26 cellular contexts compared by ENCODE assay signal in the genomic region with DNA sequence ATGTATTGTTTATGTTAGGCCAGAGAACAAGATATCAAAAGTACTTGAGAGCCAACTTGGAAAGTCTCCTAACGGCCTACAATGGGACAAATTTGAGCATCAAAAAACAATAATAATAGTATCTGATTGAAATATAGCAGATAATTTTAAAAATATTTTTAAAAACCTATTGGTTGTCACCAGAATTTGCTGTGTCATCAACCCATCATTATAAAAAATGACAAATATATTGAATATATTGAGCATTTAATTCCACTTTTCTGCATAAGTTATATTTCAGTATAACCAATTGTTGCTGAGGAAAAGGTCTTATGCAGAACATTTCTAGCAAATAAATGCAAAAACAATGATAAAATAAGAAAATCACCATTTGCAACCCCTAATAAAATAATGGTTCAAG.
"Had no signal": no experiment of that assay in that cellular context is flagged by ENCODE, and none has a peak within 500 bp of the region (broad histone marks: within the 10 kb centered on the region; RNA-seq: fewer than 3 reads in every experiment).

No MANE protein-coding gene starts in this region.

- DNase-seq: naive thymus-derived CD8-positive, alpha-beta T cell; nephron progenitor cell; nucleus accumbens; posterior cingulate gyrus; psoas muscle; right cardiac atrium; sigmoid colon; small intestine; stimulated activated CD4-positive, alpha-beta T cell treated with anti-CD3 and anti-CD28 coated beads, Interleukin-15, amount 100 ng/mL, for 24 hours; stimulated activated CD4-positive, alpha-beta T cell treated with anti-CD3 and anti-CD28 coated beads, Interleukin-2, amount 100 ng/mL, for 24 hours; stimulated activated CD4-positive, alpha-beta T cell treated with anti-CD3 and anti-CD28 coated beads, Interleukin-2, amount 100 ng/mL, for 48 hours; stimulated activated CD4-positive, alpha-beta T cell treated with anti-CD3 and anti-CD28 coated beads, Interleukin-4, amount 100 ng/mL, for 24 hours; stimulated activated naive B cell treated with anti-CD40 and anti-IgM and Interleukin-4, amounts not matched to agents 10 μg/mL and 1 μg/mL and 100 μg/mL, for 72 hours; stimulated activated naive CD4-positive, alpha-beta T cell treated with Interleukin-2 at 50 U/mL for 16 hours; stomach; thyroid gland; trophoblast cell; upper lobe of left lung had no signal

- H3K27ac ChIP-seq: neutrophil, parathyroid adenoma, psoas muscle, sigmoid colon, stomach, thoracic aorta, thyroid gland, tibial nerve, upper lobe of left lung, vagina had no signal

- H2AFZ ChIP-seq: parathyroid adenoma had no signal

- ATAC-seq: naive thymus-derived CD8-positive, alpha-beta T cell; natural killer cell treated with Interleukin-12 subunit alpha and Interleukin-12 subunit beta and Interleukin-15 and Interleukin-18, amount 100 ng/mL, for 72 hours; psoas muscle; right cardiac atrium; stimulated activated effector memory CD8-positive, alpha-beta T cell treated with anti-CD3 and anti-CD28 coated beads, Interleukin-12 subunit alpha, Interleukin-12 subunit beta, amount 100 ng/mL, for 72 hours; stimulated activated naive B cell treated with anti-CD40 and anti-IgM and Interleukin-4, amounts not matched to agents 10 μg/mL and 1 μg/mL and 100 μg/mL, for 72 hours had no signal

- H3K4me1 ChIP-seq: parathyroid adenoma, psoas muscle, sigmoid colon, stomach, thyroid gland, tibial nerve, upper lobe of left lung, vagina had no signal

- H3K27me3 ChIP-seq: neutrophil, sigmoid colon, stomach, thyroid gland, tibial nerve, upper lobe of left lung, vagina had no signal

- H3K9me3 ChIP-seq: neutrophil, psoas muscle, sigmoid colon, stomach, thoracic aorta, thyroid gland, upper lobe of left lung, vagina had no signal

- H3K79me2 ChIP-seq: parathyroid adenoma had no signal

- FAIRE-seq: small intestine, urothelium cell line had no signal

- H3K4me3 ChIP-seq: psoas muscle, sigmoid colon, stomach, thoracic aorta, thyroid gland, tibial nerve, upper lobe of left lung, vagina had no signal

- H3K9ac ChIP-seq: parathyroid adenoma had no signal

- H3K36me3 ChIP-seq: neutrophil, sigmoid colon, stomach, thoracic aorta, thyroid gland, tibial nerve, upper lobe of left lung, vagina had no signal
